Comparison of ENCODE assay signal across 9 cellular contexts in genomic region chr2:95990884-95991283, GRCh38. TPM values are rescaled to one million over a fixed set of nuclear protein-coding genes. Genes with fewer than 3 reads are reported as not detected.
DNase-seq lines count a peak whose midpoint lies in the region; ATAC-seq, FAIRE-seq and TF ChIP-seq lines count a peak whose summit lies in the region.
"Not testable (repeated sequence)": the region's sequence is repeated elsewhere in the genome, so short reads cannot be mapped to it uniquely, and the experiment has no call there.
"Had no signal": no experiment of that assay in that cellular context is flagged by ENCODE, and none has a peak within 500 bp of the region (broad histone marks: within the 10 kb centered on the region; RNA-seq: fewer than 3 reads in every experiment).

No MANE protein-coding gene starts in this region.

- H3K9me3 ChIP-seq in HEK293 (ENCODE audit: control insufficient read depth, insufficient read depth, low read depth, low read length): not testable (repeated sequence)

- peak overlapping the region; percentile 39 for H3K4me3 ChIP-seq in AG09309 (ENCODE audit: control insufficient read depth, low read depth, low read length)
- H3K4me3 ChIP-seq in HEK293 (ENCODE audit: low read depth, low read length): peak overlapping the region; percentile 36
- peak overlapping the region; percentile 22 for H3K4me3 ChIP-seq in bronchial epithelial cell (ENCODE audit: low read depth, low read length)
- peak overlapping the region; percentile 34 to 47 for H3K4me3 ChIP-seq in foreskin fibroblast (ENCODE audit: low read depth in 1 of 2, low read length in 2 of 2)

- peak overlapping the region; percentile 95 to 96 for H3K27ac Mint-ChIP-seq in natural killer cell treated with Interleukin-12 subunit alpha and Interleukin-12 subunit beta and Interleukin-15 and Interleukin-18, amount 100 ng/mL, for 72 hours
- H3K27ac Mint-ChIP-seq in stimulated activated naive CD8-positive, alpha-beta T cell treated with anti-CD3 and anti-CD28 coated beads, Interleukin-15, Interleukin-2, amounts not matched to agents 100 ng/mL and 50 ng/mL, for 24 hours: not testable (repeated sequence)

- H3K27ac ChIP-seq in HEK293 (ENCODE audit: extremely low read depth, low read depth, low read length): not testable (repeated sequence)

- not testable (repeated sequence) for ATAC-seq in activated T-cell treated with anti-CD3 and anti-CD28 coated beads, Interleukin-2, amount 50 U/mL, for 4 hours; natural killer cell treated with Interleukin-12 subunit alpha and Interleukin-12 subunit beta and Interleukin-15 and Interleukin-18, amount 100 ng/mL, for 72 hours

- H3K36me3 ChIP-seq in HEK293 (ENCODE audit: control insufficient read depth in 2 of 2, insufficient read depth in 1 of 2, low read length in 2 of 2); bronchial epithelial cell (ENCODE audit: control insufficient read depth, insufficient read depth, low read length): not testable (repeated sequence)

- TF ChIP-seq CTCF in AG09309 (IDR thresholded peaks at IDR 0.05; ENCODE audit: control insufficient read depth, insufficient read depth, low read depth, low read length, missing control alignments); HEK293 (tag by site-specific recombination; IDR thresholded peaks at IDR 0.05); bronchial epithelial cell (IDR thresholded peaks at IDR 0.05; ENCODE audit: insufficient read depth, low read length, severe bottlenecking); foreskin fibroblast (IDR thresholded peaks at IDR 0.05; ENCODE audit: low read depth, low read length): not testable (repeated sequence)

- not testable (repeated sequence) for H3K36me3 Mint-ChIP-seq in activated T-cell treated with anti-CD3 and anti-CD28 coated beads, Interleukin-2, amount 50 U/mL, for 4 hours (ENCODE audit: insufficient read depth); natural killer cell treated with Interleukin-12 subunit alpha and Interleukin-12 subunit beta and Interleukin-15 and Interleukin-18, amount 100 ng/mL, for 72 hours; stimulated activated naive CD8-positive, alpha-beta T cell treated with anti-CD3 and anti-CD28 coated beads, Interleukin-15, Interleukin-2, amounts not matched to agents 100 ng/mL and 50 ng/mL, for 24 hours (ENCODE audit: low read depth)

- DNase-seq in AG09309 (ENCODE audit: low read depth); activated T-cell treated with anti-CD3 and anti-CD28 coated beads, Interleukin-2, amount 50 U/mL, for 4 hours; bronchial epithelial cell (ENCODE audit: low read depth); foreskin fibroblast; natural killer cell treated with Interleukin-12 subunit alpha and Interleukin-12 subunit beta and Interleukin-15 and Interleukin-18, amount 100 ng/mL, for 72 hours (ENCODE audit: low spot score): not testable (repeated sequence)
- peak; percentile 33 for DNase-seq in RPMI8226

- POLR2A ChIA-PET in HEK293 (lab: Yijun Ruan, JAX): interaction anchor here (0.6 kb wide), 1 partner anchor 565 kb away, joined by 3 read pairs; no protein-coding TSS in a partner anchor

- not testable (repeated sequence) for H3K4me1 Mint-ChIP-seq in activated T-cell treated with anti-CD3 and anti-CD28 coated beads, Interleukin-2, amount 50 U/mL, for 4 hours (ENCODE audit: low read depth); natural killer cell treated with Interleukin-12 subunit alpha and Interleukin-12 subunit beta and Interleukin-15 and Interleukin-18, amount 100 ng/mL, for 72 hours (ENCODE audit: low read depth in 2 of 2); stimulated activated naive CD8-positive, alpha-beta T cell treated with anti-CD3 and anti-CD28 coated beads, Interleukin-15, Interleukin-2, amounts not matched to agents 100 ng/mL and 50 ng/mL, for 24 hours (ENCODE audit: low read depth)

- FAIRE-seq in bronchial epithelial cell (lab: Jason Lieb, UNC): not testable (repeated sequence)

- H3K27me3 Mint-ChIP-seq in activated T-cell treated with anti-CD3 and anti-CD28 coated beads, Interleukin-2, amount 50 U/mL, for 4 hours (ENCODE audit: low read depth): peaks cover 19% of the 10 kb centered on the region
- peaks cover 8 to 18% of the 10 kb centered on the region in 2 donors for H3K27me3 Mint-ChIP-seq in natural killer cell treated with Interleukin-12 subunit alpha and Interleukin-12 subunit beta and Interleukin-15 and Interleukin-18, amount 100 ng/mL, for 72 hours
- peaks cover 19% of the 10 kb centered on the region for H3K27me3 Mint-ChIP-seq in stimulated activated naive CD8-positive, alpha-beta T cell treated with anti-CD3 and anti-CD28 coated beads, Interleukin-15, Interleukin-2, amounts not matched to agents 100 ng/mL and 50 ng/mL, for 24 hours

- CTCF ChIA-PET in HEK293 (lab: Yijun Ruan, JAX): not testable (repeated sequence)

- H3K27me3 ChIP-seq in bronchial epithelial cell (ENCODE audit: control insufficient read depth, insufficient read depth, low read length): not testable (repeated sequence)

- H3K4me1 ChIP-seq in HEK293 (ENCODE audit: control insufficient read depth, insufficient read depth, low read length): not testable (repeated sequence)

- not testable (repeated sequence) for H3K9me3 Mint-ChIP-seq in activated T-cell treated with anti-CD3 and anti-CD28 coated beads, Interleukin-2, amount 50 U/mL, for 4 hours; natural killer cell treated with Interleukin-12 subunit alpha and Interleukin-12 subunit beta and Interleukin-15 and Interleukin-18, amount 100 ng/mL, for 72 hours; stimulated activated naive CD8-positive, alpha-beta T cell treated with anti-CD3 and anti-CD28 coated beads, Interleukin-15, Interleukin-2, amounts not matched to agents 100 ng/mL and 50 ng/mL, for 24 hours

- H3K4me3 Mint-ChIP-seq in activated T-cell treated with anti-CD3 and anti-CD28 coated beads, Interleukin-2, amount 50 U/mL, for 4 hours: peak overlapping the region; percentile 51
- H3K4me3 Mint-ChIP-seq in natural killer cell treated with Interleukin-12 subunit alpha and Interleukin-12 subunit beta and Interleukin-15 and Interleukin-18, amount 100 ng/mL, for 72 hours: peak overlapping the region; percentile 98
- peak overlapping the region; percentile 32 for H3K4me3 Mint-ChIP-seq in stimulated activated naive CD8-positive, alpha-beta T cell treated with anti-CD3 and anti-CD28 coated beads, Interleukin-15, Interleukin-2, amounts not matched to agents 100 ng/mL and 50 ng/mL, for 24 hours

RNA-seq across cellular contexts. Expression of gene ANKRD36C, which starts 0.7 kb away (rescaled TPM):
- 10 to 100 TPM; 18.5 to 20.6 (median 20.5) TPM for total RNA-seq in activated T-cell treated with anti-CD3 and anti-CD28 coated beads, Interleukin-2, amount 50 U/mL, for 4 hours
- 8.8 and 11.6 TPM in 2 replicates for total RNA-seq in bronchial epithelial cell
- total RNA-seq in natural killer cell treated with Interleukin-12 subunit alpha and Interleukin-12 subunit beta and Interleukin-15 and Interleukin-18, amount 100 ng/mL, for 72 hours: 100 to 1,000 TPM in 1 of 2 donors, 10 to 100 TPM in 1; 44.4 to 136 TPM

RNA-seq across cellular contexts. Expression of gene GPAT2, which starts 43.8 kb away (rescaled TPM):
- total RNA-seq in activated T-cell treated with anti-CD3 and anti-CD28 coated beads, Interleukin-2, amount 50 U/mL, for 4 hours: 10 to 100 TPM in 1 of 3 donors, 1 to 10 TPM in 1, under 1 TPM in 1; 0.20 to 12.8 (median 9.3) TPM
- 0.26 and 0.79 TPM in 2 replicates for total RNA-seq in bronchial epithelial cell
- 10 to 100 TPM in 1 of 2 donors, 1 to 10 TPM in 1; 4.7 to 10.9 TPM for total RNA-seq in natural killer cell treated with Interleukin-12 subunit alpha and Interleukin-12 subunit beta and Interleukin-15 and Interleukin-18, amount 100 ng/mL, for 72 hours
- total RNA-seq: RPMI7951 had no signal

Comparison
In these comparisons a context has a peak if more than half of its experiments do, and no peak if none do; other contexts are left out.
1. H3K4me3 Mint-ChIP-seq: peak in every context shown above with its lines; median percentile 98 in natural killer cell treated with Interleukin-12 subunit alpha and Interleukin-12 subunit beta and Interleukin-15 and Interleukin-18, amount 100 ng/mL, for 72 hours; 51 in activated T-cell treated with anti-CD3 and anti-CD28 coated beads, Interleukin-2, amount 50 U/mL, for 4 hours; 32 in stimulated activated naive CD8-positive, alpha-beta T cell treated with anti-CD3 and anti-CD28 coated beads, Interleukin-15, Interleukin-2, amounts not matched to agents 100 ng/mL and 50 ng/mL, for 24 hours.